11 cellular contexts compared by ENCODE assay signal in genomic region chr16:54934536-54935410, GRCh38. TPM values are rescaled to one million over a fixed set of nuclear protein-coding genes. Genes with fewer than 3 reads are reported as not detected.
A peak's percentile ranks its signal among the peaks of the same experiment; 100 is the strongest.
DNase-seq lines count a peak whose midpoint lies in the region; ATAC-seq and TF ChIP-seq lines count a peak whose summit lies in the region.
"Had no signal": no experiment of that assay in that cellular context is flagged by ENCODE, and none has a peak within 500 bp of the region (broad histone marks: within the 10 kb centered on the region; RNA-seq: fewer than 3 reads in every experiment).

No MANE protein-coding gene starts in this region.

- H2AFZ ChIP-seq in mammary epithelial cell (ENCODE audit: low read depth, low read length): no peak overlapping the region

- no peak overlapping the region for H3K4me3 ChIP-seq in BE2C (ENCODE audit: low read depth, low read length)
- peak overlapping the region; percentile 4; the same call in 1 of the 2 replicates for H3K4me3 ChIP-seq in H7 (ENCODE audit: insufficient read depth, low read depth, low read length)
- H3K4me3 ChIP-seq in mammary epithelial cell (replicated peaks in 1 of 3; ENCODE audit: insufficient read depth in 1 of 3, low read depth in 2 of 3, low read length in 3 of 3): peak overlapping the region; percentile 64 to 95 (median 72)
- peak overlapping the region; percentile 22 for H3K4me3 ChIP-seq in lung
- H3K4me3 ChIP-seq in gastroesophageal sphincter: no peak overlapping the region
- H3K4me3 ChIP-seq in coronary artery: no peak overlapping the region
- H3K4me3 ChIP-seq: pancreas had no signal

- peak overlapping the region; percentile 82 for H3K9ac ChIP-seq in mammary epithelial cell (ENCODE audit: insufficient read depth, low read length)

- BruUV-seq in mammary epithelial cell (replicated peaks; lab: Mats Ljungman, UMichigan): no TSS peak

- ATAC-seq in lung (ENCODE audit: insufficient read depth, low FRiP score) (no peak), GM21423 (IDR thresholded peaks at IDR 0.05; ENCODE audit: unreplicated experiment) (no peak), gastroesophageal sphincter (no peak)
- ATAC-seq: pancreas had no signal

- H3K9me3 ChIP-seq in BE2C (no peaks in the 10 kb centered on the region), mammary epithelial cell (replicated peaks; ENCODE audit: insufficient read depth, low read length) (no peaks in the 10 kb centered on the region), lung (ENCODE audit: control insufficient read depth in 2 of 2, insufficient read depth in 1 of 2, low read length in 1 of 2) (peaks cover 0 to 6% of the 10 kb centered on the region in 2 donors), gastroesophageal sphincter (peaks cover 0 to 5% (median 0%) of the 10 kb centered on the region in 3 donors)
- H3K9me3 ChIP-seq: pancreas had no signal

- WGBS in mammary epithelial cell (ENCODE audit: low coverage, missing lambda C conversion rate): 1% methylated on average over 22 of the region's 37 CpGs
- WGBS in lung, 2 donors: 9 to 13% methylated on average over 37 of the region's 37 CpGs
- WGBS in gastroesophageal sphincter (ENCODE audit: low coverage in 1 of 2), 2 donors: 11 to 25% methylated on average over 21 to 22 of the region's 37 CpGs

- no peak for TF ChIP-seq POLR2A in gastroesophageal sphincter (IDR thresholded peaks at IDR 0.05)

- no peaks in the 10 kb centered on the region; the same call in 1 of the 2 replicates for H3K36me3 ChIP-seq in BE2C
- no peaks in the 10 kb centered on the region for H3K36me3 ChIP-seq in H7 (replicated peaks; ENCODE audit: control insufficient read depth, insufficient read depth, low read length)
- peaks cover 4% of the 10 kb centered on the region for H3K36me3 ChIP-seq in mammary epithelial cell (ENCODE audit: insufficient read depth, low read length)
- H3K36me3 ChIP-seq in lung (ENCODE audit: control insufficient read depth in 2 of 2, insufficient read depth in 2 of 2, low read length in 2 of 2): no peaks in the 10 kb centered on the region
- H3K36me3 ChIP-seq in gastroesophageal sphincter: no peaks in the 10 kb centered on the region
- H3K36me3 ChIP-seq: pancreas had no signal

- dilution Hi-C loops in mammary epithelial cell (cut with HindIII; ENCODE audit: low sequenced_read_pairs): loop anchor here (10.0 to 25.0 kb wide), 3 partner anchors 110 to 1160 kb away; partner anchors contain the start of gene IRX3

- H3K79me2 ChIP-seq in mammary epithelial cell (ENCODE audit: insufficient read depth, low read length): peaks cover 95% of the 10 kb centered on the region

- peak overlapping the region; percentile 99 for H3K4me2 ChIP-seq in mammary epithelial cell (ENCODE audit: insufficient read depth, low read depth, low read length)

- in situ Hi-C loops in mammary epithelial cell (cut with MboI; ENCODE audit: low sequenced_read_pairs in 2 of 2): loop anchor here (5.0 to 25.0 kb wide), 4 partner anchors 650 to 1170 kb away; partner anchors contain the start of gene IRX3 (in 1 of the 2)

- no peak for TF ChIP-seq EP300 in gastroesophageal sphincter (IDR thresholded peaks at IDR 0.05)

- H3K27ac ChIP-seq in mammary epithelial cell (ENCODE audit: insufficient read depth, low read depth, low read length) (peak overlapping the region; percentile 90), lung (ENCODE audit: low read depth in 1 of 2, low read length in 1 of 2) (peak overlapping the region; percentile 49 to 78), gastroesophageal sphincter (no peak overlapping the region), coronary artery (no peak overlapping the region)
- H3K27ac ChIP-seq: pancreas had no signal

- DNase-seq in BE2C (no peak), H7 (peak; percentile 85), mammary epithelial cell (peak; percentile 71), lung (ENCODE audit: low spot score) (peak; percentile 66), coronary artery (ENCODE audit: low spot score) (no peak), NCI-H2227 treated with DMSO at 0.1 percent for 48 hours (lab: John Stamatoyannopoulos, UW) (no peak)
- DNase-seq: effector memory CD4-positive, alpha-beta T cell; NK-92 treated with Interleukin-12 subunit alpha and Interleukin-12 subunit beta, amount 100 ng/mL, for 24 hours; pancreas had no signal

- intact Hi-C loops in mammary epithelial cell (cut with micrococcal nuclease): loop anchor here (2.0 to 5.0 kb wide), 4 partner anchors 103 to 1162 kb away; no protein-coding TSS in a partner anchor

- TF ChIP-seq CTCF in BE2C (IDR thresholded peaks at IDR 0.05; ENCODE audit: low read depth, low read length) (peak; percentile 42; the same call in 1 of the 2 replicates), mammary epithelial cell (conservative IDR thresholded peaks at IDR 0.05 in 1 of 2, IDR thresholded peaks at IDR 0.05 in 1 of 2; ENCODE audit: extremely low read depth in 1 of 2, insufficient read depth in 1 of 2, low read depth in 1 of 2, low read length in 2 of 2) (peak in 1 of 2 donors; percentile 55), lung (IDR thresholded peaks at IDR 0.05; ENCODE audit: control extremely low read depth, extremely low read depth) (no peak), gastroesophageal sphincter (IDR thresholded peaks at IDR 0.05) (no peak), coronary artery (IDR thresholded peaks at IDR 0.05) (no peak)

- no peaks in the 10 kb centered on the region for H4K20me1 ChIP-seq in mammary epithelial cell (ENCODE audit: insufficient read depth, low read length)

- H3K4me1 ChIP-seq in BE2C: no peaks in the 10 kb centered on the region
- H3K4me1 ChIP-seq in mammary epithelial cell (ENCODE audit: insufficient read depth, low read length): peaks cover 29% of the 10 kb centered on the region
- H3K4me1 ChIP-seq in lung (ENCODE audit: control insufficient read depth in 2 of 2, insufficient read depth in 2 of 2, low read length in 2 of 2): peaks cover 0 to 7% of the 10 kb centered on the region in 2 donors
- H3K4me1 ChIP-seq in gastroesophageal sphincter: peaks cover 0 to 81% (median 30%) of the 10 kb centered on the region in 3 donors

- H3K27me3 ChIP-seq in BE2C (no peaks in the 10 kb centered on the region), H7 (ENCODE audit: control insufficient read depth, insufficient read depth, low read length) (peaks cover 90% of the 10 kb centered on the region), mammary epithelial cell (ENCODE audit: insufficient read depth, low read length) (no peaks in the 10 kb centered on the region), lung (ENCODE audit: control insufficient read depth, insufficient read depth) (no peaks in the 10 kb centered on the region), gastroesophageal sphincter (peaks cover 100% of the 10 kb centered on the region)

- CTCF ChIA-PET in mammary epithelial cell (lab: Charles Lee; ENCODE audit: low non-redundant PET): no interaction called here

RNA-seq across cellular contexts. Expression of gene IRX5, which starts 4.1 kb away (rescaled TPM):
- polyA plus RNA-seq in BE2C (2012; ENCODE audit: insufficient read depth, insufficient read length, low read depth): 4.6 TPM
- total RNA-seq in H7 (2014; rRNA removed; shearing (Covaris generic)): 1.2 and 1.5 TPM in 2 replicates
- total RNA-seq in mammary epithelial cell (10 to 100 TPM in 1 of 2 donors, 1 to 10 TPM in 1; 7.6 to 19.0 TPM), lung (10 to 100 TPM; 29.0 to 30.2 TPM), gastroesophageal sphincter (under 1 TPM in 2 of 4 donors, not detected in 2; 0.40 to 0.47 TPM)
- polyA plus RNA-seq in mammary epithelial cell (5.7 TPM), lung (10 to 100 TPM in 1 of 2 donors, 1 to 10 TPM in 1; 5.6 to 22.5 TPM)
- polyA minus RNA-seq in mammary epithelial cell: 5.2 TPM

Comparison
In these comparisons a context has a peak if more than half of its experiments do, and no peak if none do; other contexts are left out.
1. DNase-seq: peak in H7 (single experiment), mammary epithelial cell (single experiment) and lung (single experiment); none in BE2C (single experiment), coronary artery (single experiment) and NCI-H2227 treated with DMSO at 0.1 percent for 48 hours (single experiment).
2. H3K4me3 ChIP-seq: peak in H7 (single experiment), mammary epithelial cell (3 of 3) and lung (single experiment); none in BE2C (single experiment), gastroesophageal sphincter (0 of 2) and coronary artery (single experiment).
3. H3K27ac ChIP-seq: peak in mammary epithelial cell (single experiment) and lung (2 of 2); none in gastroesophageal sphincter (0 of 4) and coronary artery (0 of 2).